In genomic region chr11:2990617-2991476, GRCh38 we compare ENCODE assay signal across 8 cellular contexts. TPM values are rescaled to one million over a fixed set of nuclear protein-coding genes. Genes with fewer than 3 reads are reported as not detected.
DNase-seq lines count a peak whose midpoint lies in the region; ATAC-seq, FAIRE-seq and TF ChIP-seq lines count a peak whose summit lies in the region.

No MANE protein-coding gene starts in this region.

- H3K9me3 Mint-ChIP-seq in stimulated activated naive B cell treated with anti-CD40 and anti-IgM and Interleukin-4, amounts not matched to agents 10 μg/mL and 1 μg/mL and 100 μg/mL, for 72 hours = no peaks in the 10 kb centered on the region

- TF ChIP-seq POLR2A in body of pancreas (IDR thresholded peaks at IDR 0.05) = no peak
- peak; percentile 59 to 81 for TF ChIP-seq POLR2A in HepG2 (IDR thresholded peaks at IDR 0.05; ENCODE audit: insufficient read depth in 1 of 2, low read depth in 2 of 2, low read length in 2 of 2)

- no peak for ATAC-seq in body of pancreas
- peak; percentile 59 for ATAC-seq in HepG2
- ATAC-seq in stimulated activated naive B cell treated with anti-CD40 and anti-IgM and Interleukin-4, amounts not matched to agents 10 μg/mL and 1 μg/mL and 100 μg/mL, for 72 hours (replicated peaks) = peak; percentile 17 to 22
- no peak for ATAC-seq in GM18868 (IDR thresholded peaks at IDR 0.05; ENCODE audit: unreplicated experiment)

- peaks cover 26% of the 10 kb centered on the region for H3K4me1 ChIP-seq in PC-9 (replicated peaks; ENCODE audit: insufficient read depth)
- H3K4me1 ChIP-seq in body of pancreas = peaks cover 45% of the 10 kb centered on the region
- H3K4me1 ChIP-seq in HepG2 (ENCODE audit: insufficient read depth, low read length) = peaks cover 43% of the 10 kb centered on the region

- peak; percentile 37 for FAIRE-seq in GM19239 (lab: Jason Lieb, UNC)
- FAIRE-seq in HepG2 (lab: Jason Lieb, UNC) = peak; percentile 60

- POLR2A ChIA-PET in PC-9 (lab: Charles Lee; ENCODE audit: unreplicated experiment) (interaction anchor here (0.8 kb wide), 1 partner anchor 8 kb away, joined by 3 read pairs; no protein-coding TSS in a partner anchor), HepG2 (lab: Yijun Ruan, JAX) (interaction anchor here (1.3 to 1.7 kb wide), 2 partner anchors 10 to 62 kb away, joined by 4 to 6 read pairs; partner anchors contain the start of gene PHLDA2)

- peaks cover 9% of the 10 kb centered on the region; the same call in 1 of the 2 replicates for H3F3A ChIP-seq in PC-9 (ENCODE audit: insufficient read depth, low read depth)

- WGBS in body of pancreas, 2 donors = 1 to 2% methylated on average over 17 of the region's 17 CpGs
- under 1% methylated on average over 17 of the region's 17 CpGs for WGBS in HepG2 (ENCODE audit: low lambda C conversion rate)

- no peaks in the 10 kb centered on the region for H3K9me3 ChIP-seq in PC-9 (ENCODE audit: insufficient read depth, low read depth)
- H3K9me3 ChIP-seq in body of pancreas = no peaks in the 10 kb centered on the region
- no peaks in the 10 kb centered on the region for H3K9me3 ChIP-seq in HepG2 (ENCODE audit: low read length)

- no peaks in the 10 kb centered on the region for H3K27me3 Mint-ChIP-seq in stimulated activated naive B cell treated with anti-CD40 and anti-IgM and Interleukin-4, amounts not matched to agents 10 μg/mL and 1 μg/mL and 100 μg/mL, for 72 hours

- DNase-seq in GM19239 (ENCODE audit: insufficient read length, low spot score) = no peak
- peak in 1 of 2 experiments; percentile 43 for DNase-seq in PC-9
- DNase-seq in body of pancreas = peak in 3 of 4 donors; percentile 31 to 41 (median 33)
- DNase-seq in HepG2 (ENCODE audit: low spot score) = peak; percentile 77
- DNase-seq in stimulated activated naive B cell treated with anti-CD40 and anti-IgM and Interleukin-4, amounts not matched to agents 10 μg/mL and 1 μg/mL and 100 μg/mL, for 72 hours = peak; percentile 26
- no peak for DNase-seq in NCI-H2107 treated with DMSO at 0.1 percent for 48 hours (lab: John Stamatoyannopoulos, UW; ENCODE audit: unreplicated experiment)
- no peak for DNase-seq in AML-193 (lab: John Stamatoyannopoulos, UW)

- H3K36me3 ChIP-seq in PC-9 (ENCODE audit: low read depth) (no peaks in the 10 kb centered on the region), body of pancreas (replicated peaks in 1 of 2; ENCODE audit: insufficient read depth in 1 of 2, low read depth in 2 of 2) (no peaks in the 10 kb centered on the region), HepG2 (replicated peaks in 1 of 2; ENCODE audit: control insufficient read depth in 1 of 2, insufficient read depth in 2 of 2, low read length in 2 of 2) (peaks cover 3 to 5% of the 10 kb centered on the region in 2 experiments; a peak in 3 of 5 replicates)

- H3K27me3 ChIP-seq in PC-9 (ENCODE audit: insufficient read depth, low read depth) = no peaks in the 10 kb centered on the region
- H3K27me3 ChIP-seq in body of pancreas = no peaks in the 10 kb centered on the region
- no peaks in the 10 kb centered on the region; a peak in 2 of 5 replicates for H3K27me3 ChIP-seq in HepG2 (ENCODE audit: control insufficient read depth in 1 of 2, insufficient read depth in 2 of 2, low read length in 2 of 2)

- CTCF ChIA-PET in PC-9 (lab: Charles Lee) (interaction anchor here (1.1 kb wide), 1 partner anchor 101 kb away, joined by 4 read pairs; no protein-coding TSS in a partner anchor), HepG2 (lab: Yijun Ruan, JAX; ENCODE audit: low intra/inter-chr PET ratio, low total read pairs) (no interaction called here)

- H3K4me3 ChIP-seq in PC-9 (peak overlapping the region; percentile 85), body of pancreas (peak overlapping the region; percentile 38 to 76), HepG2 (replicated peaks in 1 of 3; ENCODE audit: insufficient read depth in 1 of 3, low read depth in 2 of 3, low read length in 3 of 3) (peak overlapping the region; percentile 89 to 96 (median 90))

- H4K20me1 ChIP-seq in PC-9 (ENCODE audit: insufficient read depth) = no peaks in the 10 kb centered on the region; the same call in 1 of the 2 replicates
- peaks cover 47% of the 10 kb centered on the region for H4K20me1 ChIP-seq in HepG2 (ENCODE audit: insufficient read depth, low read length)

- TF ChIP-seq CTCF in PC-9 (conservative IDR thresholded peaks at IDR 0.05) = no peak
- no peak for TF ChIP-seq CTCF in body of pancreas (IDR thresholded peaks at IDR 0.05)
- TF ChIP-seq CTCF in HepG2 (CRISPR knock-in tag; IDR thresholded peaks at IDR 0.05) = no peak

- peak overlapping the region; percentile 66; the same call in 1 of the 2 replicates for H2AFZ ChIP-seq in PC-9
- H2AFZ ChIP-seq in HepG2 (ENCODE audit: low read length) = no peak overlapping the region

- H3K4me3 Mint-ChIP-seq in stimulated activated naive B cell treated with anti-CD40 and anti-IgM and Interleukin-4, amounts not matched to agents 10 μg/mL and 1 μg/mL and 100 μg/mL, for 72 hours = peak overlapping the region; percentile 93 to 98

- H3K27ac ChIP-seq in PC-9 (peak overlapping the region; percentile 73), body of pancreas (peak overlapping the region; percentile 91 to 95 (median 94)), HepG2 (ENCODE audit: extremely low read length, insufficient read depth, low read length) (peak overlapping the region; percentile 97)

- TF ChIP-seq EP300 in HepG2 (IDR thresholded peaks at IDR 0.05; ENCODE audit: low read depth in 2 of 2, low read length in 2 of 2) = no peak
- no peak for TF ChIP-seq EP300 in HepG2 (CRISPR knock-in tag; IDR thresholded peaks at IDR 0.05; ENCODE audit: borderline replicate concordance)

- H3K36me3 Mint-ChIP-seq in stimulated activated naive B cell treated with anti-CD40 and anti-IgM and Interleukin-4, amounts not matched to agents 10 μg/mL and 1 μg/mL and 100 μg/mL, for 72 hours = peaks cover 12 to 14% of the 10 kb centered on the region in 2 donors

- H3K4me1 Mint-ChIP-seq in stimulated activated naive B cell treated with anti-CD40 and anti-IgM and Interleukin-4, amounts not matched to agents 10 μg/mL and 1 μg/mL and 100 μg/mL, for 72 hours = peaks cover 24 to 38% of the 10 kb centered on the region in 2 donors

- in situ Hi-C loops in HepG2 (cut with HindIII; ENCODE audit: extremely low pct_ligation_motif_present, low pct_unique_long_range_greater_than_20kb) = no loop called here

- intact Hi-C loops in PC-9 (cut with micrococcal nuclease; ENCODE audit: unreplicated experiment) (no loop called here), body of pancreas (cut with DNase I) (no loop called here), HepG2 (cut with micrococcal nuclease; ENCODE audit: unreplicated experiment) (no loop called here)

- H3K27ac Mint-ChIP-seq in stimulated activated naive B cell treated with anti-CD40 and anti-IgM and Interleukin-4, amounts not matched to agents 10 μg/mL and 1 μg/mL and 100 μg/mL, for 72 hours = peak overlapping the region; percentile 98

- peak overlapping the region; percentile 93 for H3K9ac ChIP-seq in HepG2 (ENCODE audit: insufficient read depth, low read depth, low read length)

- H3K79me2 ChIP-seq in PC-9 (ENCODE audit: low read depth) = peaks cover 59% of the 10 kb centered on the region
- H3K79me2 ChIP-seq in HepG2 (ENCODE audit: insufficient read depth, low read length) = peaks cover 59% of the 10 kb centered on the region

- H3K4me2 ChIP-seq in PC-9 (peak overlapping the region; percentile 99), HepG2 (ENCODE audit: low read depth, low read length) (peak overlapping the region; percentile 88)

- TF ChIP-seq RAD21 in HepG2 (CRISPR knock-in tag; IDR thresholded peaks at IDR 0.05) = no peak

- no peaks in the 10 kb centered on the region for H3K9me2 ChIP-seq in PC-9 (ENCODE audit: insufficient read depth)

- TSS peak; percentile 37 for BruUV-seq in PC-9 (replicated peaks; lab: Mats Ljungman, UMichigan)
- TSS peak; percentile 47 for BruUV-seq in HepG2 (replicated peaks; lab: Mats Ljungman, UMichigan)

TF ChIP-seq in HepG2, 621 proteins besides CTCF, POLR2A, EP300 and RAD21 (continues in another document):
- peak; percentile 49; the same call in 1 of the 2 replicates for TF ChIP-seq NCOR1 (IDR thresholded peaks at IDR 0.05; ENCODE audit: borderline replicate concordance, low read length)
- TF ChIP-seq ZNF207 (IDR thresholded peaks at IDR 0.05; ENCODE audit: borderline replicate concordance) = no peak
- peak; percentile 44; the same call in 1 of the 2 replicates for TF ChIP-seq POLR2G (IDR thresholded peaks at IDR 0.05; ENCODE audit: low read depth, low read length)

RNA-seq across cellular contexts. Expression of gene NAP1L4, which starts 1.3 kb away (rescaled TPM):
- total RNA-seq in PC-9 (2021) (73.3 and 86.7 TPM in 2 replicates), body of pancreas (10 to 100 TPM; 45.9 to 57.7 TPM), HepG2 (2016; rRNA removed; fragmentation: Illumina TruSeq; extraction: Trizol) (186 and 213 TPM in 2 replicates)
- 229 and 281 TPM in 2 replicates for total RNA-seq in HepG2 (2016; cell fraction: cytosol; rRNA removed; fragmentation: Illumina TruSeq; extraction: Trizol; ENCODE audit: low read depth)
- total RNA-seq in HepG2 (2016; cell fraction: insoluble cytoplasmic fraction; rRNA removed; fragmentation: Illumina TruSeq; extraction: Trizol) = 181 and 200 TPM in 2 replicates
- 147 and 170 TPM in 2 replicates for total RNA-seq in HepG2 (2016; cell fraction: membrane; rRNA removed; fragmentation: Illumina TruSeq; extraction: Trizol)
- total RNA-seq in HepG2 (2016; cell fraction: nucleus; rRNA removed; fragmentation: Illumina TruSeq; extraction: Trizol) = 186 and 203 TPM in 2 replicates
- 64.0 and 71.5 TPM in 2 replicates for polyA plus RNA-seq in HepG2 (2011; rRNA removed)
- 60.2 and 65.1 TPM in 2 replicates for polyA plus RNA-seq in HepG2 (2011; cell fraction: cytosol; rRNA removed)
- 112 TPM in 2 replicates for polyA plus RNA-seq in HepG2 (2011; cell fraction: nucleus; rRNA removed)
- 74.7 and 106 TPM in 2 replicates for polyA plus RNA-seq in HepG2 (2012)
- polyA plus RNA-seq in HepG2 (2016; cell fraction: cytosol; fragmentation: Illumina TruSeq; extraction: Trizol; ENCODE audit: low read depth) = 32.0 and 34.1 TPM in 2 replicates
- polyA plus RNA-seq in HepG2 (2016; cell fraction: insoluble cytoplasmic fraction; fragmentation: Illumina TruSeq; extraction: Trizol; ENCODE audit: low read depth) = 187 and 197 TPM in 2 replicates
- 60.2 and 61.8 TPM in 2 replicates for polyA plus RNA-seq in HepG2 (2016; cell fraction: membrane; fragmentation: Illumina TruSeq; extraction: Trizol; ENCODE audit: low read depth)
- 171 and 202 TPM in 2 replicates for polyA plus RNA-seq in HepG2 (2016; cell fraction: nucleus; fragmentation: Illumina TruSeq; extraction: Trizol; ENCODE audit: insufficient read depth, low read depth)
- 61.7 and 117 TPM in 2 replicates for polyA minus RNA-seq in HepG2 (2011; rRNA and poly(A)+ RNA removed; ENCODE audit: low replicate concordance)
- 46.9 and 61.0 TPM in 2 replicates for polyA minus RNA-seq in HepG2 (2011; cell fraction: cytosol; rRNA and poly(A)+ RNA removed)
- 150 and 156 TPM in 2 replicates for polyA minus RNA-seq in HepG2 (2011; cell fraction: nucleus; rRNA and poly(A)+ RNA removed)

Comparison
In these comparisons a context has a peak if more than half of its experiments do, and no peak if none do; other contexts are left out.
1. DNase-seq: peak in body of pancreas (3 of 4), HepG2 (single experiment) and stimulated activated naive B cell treated with anti-CD40 and anti-IgM and Interleukin-4, amounts not matched to agents 10 μg/mL and 1 μg/mL and 100 μg/mL, for 72 hours (single experiment); none in GM19239 (single experiment), NCI-H2107 treated with DMSO at 0.1 percent for 48 hours (single experiment) and AML-193 (0 of 2).
2. ATAC-seq: peak in HepG2 (single experiment) and stimulated activated naive B cell treated with anti-CD40 and anti-IgM and Interleukin-4, amounts not matched to agents 10 μg/mL and 1 μg/mL and 100 μg/mL, for 72 hours (2 of 2); none in body of pancreas (single experiment) and GM18868 (single experiment).
3. POLR2A ChIP-seq: peak in HepG2 (2 of 2); none in body of pancreas (0 of 3).
4. Peak in every context shown above with its lines, with median percentiles within 50 percentile points of each other: H3K27ac ChIP-seq and H3K4me3 ChIP-seq.